In genomic region chr17:13994050-13994449, GRCh38 we compare ENCODE assay signal across 27 cellular contexts.
"Had no signal": no experiment of that assay in that cellular context is flagged by ENCODE, and none has a peak within 500 bp of the region (broad histone marks: within the 10 kb centered on the region; RNA-seq: fewer than 3 reads in every experiment).

No MANE protein-coding gene starts in this region.

- DNase-seq: colonic mucosa; cortex of kidney; dermis blood vessel endothelial cell; dorsolateral prefrontal cortex; effector CD4-positive, alpha-beta T cell; effector CD8-positive, alpha-beta T cell; effector memory CD4-positive, alpha-beta T cell; effector memory CD8-positive, alpha-beta T cell; erythroblast; esophagus squamous epithelium; foreskin fibroblast; foreskin keratinocyte; foreskin melanocyte; gastrocnemius medialis; glutamatergic neuron; head of caudate nucleus; heart left ventricle; heart right ventricle had no signal

- H3K9me3 ChIP-seq: colonic mucosa, esophagus muscularis mucosa, esophagus squamous epithelium, gastrocnemius medialis, gastroesophageal sphincter, heart left ventricle, heart right ventricle had no signal

- H3K27ac ChIP-seq: colonic mucosa, coronary artery, dorsolateral prefrontal cortex, epithelial cell of prostate, esophagus muscularis mucosa, esophagus squamous epithelium, foreskin keratinocyte, gastrocnemius medialis, gastroesophageal sphincter, heart left ventricle, heart right ventricle had no signal

- ATAC-seq: effector memory CD8-positive, alpha-beta T cell; esophagus mucosa; foreskin keratinocyte; gastrocnemius medialis; gastroesophageal sphincter; heart left ventricle; heart right ventricle had no signal

- H3K4me1 ChIP-seq: colonic mucosa, esophagus squamous epithelium, foreskin keratinocyte, gastrocnemius medialis, heart left ventricle, heart right ventricle had no signal

- H3K36me3 ChIP-seq: colonic mucosa, esophagus muscularis mucosa, esophagus squamous epithelium, gastrocnemius medialis, gastroesophageal sphincter, heart left ventricle, heart right ventricle had no signal

- H3K27me3 ChIP-seq: colonic mucosa, dorsolateral prefrontal cortex, esophagus muscularis mucosa, esophagus squamous epithelium, foreskin keratinocyte, gastrocnemius medialis, gastroesophageal sphincter, heart left ventricle had no signal

- H3K4me3 ChIP-seq: colonic mucosa, coronary artery, dorsolateral prefrontal cortex, esophagus muscularis mucosa, esophagus squamous epithelium, gastrocnemius medialis, gastroesophageal sphincter, heart left ventricle, heart right ventricle had no signal

- FAIRE-seq: colon, endometrium, endothelial cell of umbilical vein, frontal cortex had no signal
